19 cellular contexts compared by ENCODE assay signal in genomic region chr16:78199325-78200022, GRCh38.
DNase-seq lines count a peak whose midpoint lies in the region; ATAC-seq, FAIRE-seq and TF ChIP-seq lines count a peak whose summit lies in the region.
"Had no signal": no experiment of that assay in that cellular context is flagged by ENCODE, and none has a peak within 500 bp of the region (broad histone marks: within the 10 kb centered on the region; RNA-seq: fewer than 3 reads in every experiment).

No MANE protein-coding gene starts in this region.

- no peak for TF ChIP-seq RAD21 in liver (IDR thresholded peaks at IDR 0.05)

- no peak overlapping the region for H3K27ac ChIP-seq in HUES48 (ENCODE audit: low read depth, low read length)
- H3K27ac ChIP-seq in colonic mucosa: no peak overlapping the region
- H3K27ac ChIP-seq in liver (ENCODE audit: low read depth in 1 of 2, low read length in 2 of 2): no peak overlapping the region
- no peak overlapping the region for H3K27ac ChIP-seq in small intestine (ENCODE audit: low read depth in 1 of 2, low read length in 1 of 2)
- H3K27ac ChIP-seq: Peyer's patch, SK-N-MC had no signal

- DNase-seq in colonic mucosa: peak; percentile 45
- DNase-seq in small intestine: peak; percentile 75
- DNase-seq in NCI-H1417 (lab: John Stamatoyannopoulos, UW): no peak
- DNase-seq in effector CD8-positive, alpha-beta T cell (lab: John Stamatoyannopoulos, UW): no peak
- no peak for DNase-seq in NOMO-1 treated with dmso at 0.1 percent for 144 hours (lab: John Stamatoyannopoulos, UW; ENCODE audit: unreplicated experiment)
- DNase-seq: CD4-positive, alpha-beta memory T cell; EL; H9; MV-4-11; NCI-H1436; NCI-H2081; NCI-H510A treated with DMSO at 0.1 percent for 48 hours; T-cell had no signal

- H3K27me3 ChIP-seq in HUES48 (ENCODE audit: control insufficient read depth, insufficient read depth, low read length) (no peaks in the 10 kb centered on the region), colonic mucosa (no peaks in the 10 kb centered on the region), liver (ENCODE audit: control insufficient read depth in 4 of 4, insufficient read depth in 4 of 4, low read length in 3 of 4) (no peaks in the 10 kb centered on the region), small intestine (ENCODE audit: control insufficient read depth in 2 of 2, insufficient read depth in 2 of 2, low read length in 2 of 2) (no peaks in the 10 kb centered on the region)
- H3K27me3 ChIP-seq: Peyer's patch had no signal

- intact Hi-C loops in colonic mucosa (cut with DNase I): no loop called here

- H3K4me1 ChIP-seq in HUES48 (ENCODE audit: control insufficient read depth, insufficient read depth, low read length) (peaks cover 7% of the 10 kb centered on the region), colonic mucosa (no peaks in the 10 kb centered on the region), liver (ENCODE audit: control insufficient read depth in 4 of 4, insufficient read depth in 4 of 4, low read length in 3 of 4) (peaks cover 2 to 5% (median 4%) of the 10 kb centered on the region in 4 donors), small intestine (ENCODE audit: control insufficient read depth in 2 of 2, insufficient read depth in 1 of 2, low read depth in 1 of 2, low read length in 1 of 2) (no peaks in the 10 kb centered on the region)

- no peak for TF ChIP-seq CTCF in colonic mucosa (IDR thresholded peaks at IDR 0.05)
- TF ChIP-seq CTCF in liver (IDR thresholded peaks at IDR 0.05; ENCODE audit: low read depth, low read length, missing input control): no peak

- ATAC-seq in GM18505 (IDR thresholded peaks at IDR 0.05; ENCODE audit: unreplicated experiment): no peak
- ATAC-seq: Right ventricle myocardium inferior, T-cell had no signal

- FAIRE-seq in small intestine (lab: Jason Lieb, UNC): no peak

- H3K4me3 ChIP-seq in HUES48 (ENCODE audit: low read depth, low read length) (no peak overlapping the region), colonic mucosa (no peak overlapping the region), liver (ENCODE audit: low read depth in 1 of 3, low read length in 3 of 3) (no peak overlapping the region), small intestine (ENCODE audit: low read depth in 1 of 2, low read length in 2 of 2) (no peak overlapping the region)
- H3K4me3 ChIP-seq: Peyer's patch, SK-N-MC had no signal

- WGBS in liver: 70% methylated on average over 7 of the region's 7 CpGs
- WGBS in small intestine, 3 donors: 36 to 76% (median 48%) methylated on average over 7 of the region's 7 CpGs

- H3K9me3 ChIP-seq in HUES48 (ENCODE audit: control insufficient read depth, insufficient read depth, low read length): no peaks in the 10 kb centered on the region
- no peaks in the 10 kb centered on the region for H3K9me3 ChIP-seq in colonic mucosa
- H3K9me3 ChIP-seq in liver (ENCODE audit: control insufficient read depth in 4 of 4, low read length in 3 of 4): no peaks in the 10 kb centered on the region
- no peaks in the 10 kb centered on the region for H3K9me3 ChIP-seq in small intestine (ENCODE audit: control insufficient read depth, low read depth)
- H3K9me3 ChIP-seq: Peyer's patch had no signal

- no peak for TF ChIP-seq POLR2A in GM18505 (IDR thresholded peaks at IDR 0.05; ENCODE audit: borderline replicate concordance, extremely low read depth, insufficient read depth, insufficient read length)

- H3K36me3 ChIP-seq in HUES48 (ENCODE audit: control insufficient read depth, insufficient read depth, low read length): no peaks in the 10 kb centered on the region
- H3K36me3 ChIP-seq in colonic mucosa: no peaks in the 10 kb centered on the region
- no peaks in the 10 kb centered on the region for H3K36me3 ChIP-seq in liver (ENCODE audit: control insufficient read depth in 4 of 4, insufficient read depth in 3 of 4, low read depth in 1 of 4, low read length in 3 of 4)
- H3K36me3 ChIP-seq in small intestine (ENCODE audit: control insufficient read depth in 2 of 2, insufficient read depth in 2 of 2, low read length in 2 of 2): no peaks in the 10 kb centered on the region
- H3K36me3 ChIP-seq: Peyer's patch had no signal

- H3K9ac ChIP-seq in HUES48 (ENCODE audit: low read depth, low read length) (0 out of 2 replicates have a peak overlapping the region, but pooled peaks have one; percentile 9), colonic mucosa (ENCODE audit: low read depth in 2 of 2, low read length in 2 of 2) (no peak overlapping the region), liver (ENCODE audit: low read depth in 1 of 2, low read length in 2 of 2) (no peak overlapping the region)

TF ChIP-seq in liver, 16 proteins besides CTCF, POLR2A, EP300 and RAD21:
- TF ChIP-seq HNF4G (IDR thresholded peaks at IDR 0.05): no peak
- peak; percentile 15 for TF ChIP-seq SP1 (IDR thresholded peaks at IDR 0.05)
- TF ChIP-seq HNF4A (conservative IDR thresholded peaks at IDR 0.05): peak; percentile 32 to 44
- no peak for TF ChIP-seq ATF3 (IDR thresholded peaks at IDR 0.05)
TF ChIP-seq in liver: peak in this region for 2.

Comparison
In these comparisons a context has a peak if more than half of its experiments do, and no peak if none do; other contexts are left out.
1. DNase-seq: peak in colonic mucosa (single experiment) and small intestine (single experiment); none in NCI-H1417 (0 of 3), effector CD8-positive, alpha-beta T cell (single experiment) and NOMO-1 treated with dmso at 0.1 percent for 144 hours (single experiment).